In the genomic region with DNA sequence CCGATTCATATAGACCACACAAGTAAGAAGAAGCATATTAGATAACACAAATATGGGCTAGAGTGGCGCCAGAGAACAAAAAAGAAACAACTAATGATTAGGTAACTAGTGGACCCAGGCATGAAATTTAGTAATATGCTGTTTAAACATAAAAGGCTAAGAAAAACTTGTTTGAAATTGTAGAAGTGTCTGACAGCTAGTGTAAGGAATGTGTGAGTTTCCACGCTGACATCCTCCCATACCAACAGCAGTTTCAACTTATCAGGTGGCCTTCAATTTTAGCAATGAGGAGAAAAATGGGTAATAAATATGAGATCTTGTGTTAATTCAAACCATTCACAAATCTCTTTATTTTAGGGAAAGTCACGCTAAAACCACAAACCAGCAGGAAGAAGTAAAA, we compare ENCODE assay signal across 2 cellular contexts.
TF ChIP-seq lines count a peak whose summit lies in the region.

No MANE protein-coding gene starts in this region.

TF ChIP-seq in SK-N-SH, 30 proteins besides CTCF, POLR2A, EP300 and RAD21 (continued from another document):
- no peak for TF ChIP-seq ELF1 (IDR thresholded peaks at IDR 0.05)
- TF ChIP-seq RCOR1 (IDR thresholded peaks at IDR 0.05; ENCODE audit: low read length) = no peak
- no peak for TF ChIP-seq YY1 (IDR thresholded peaks at IDR 0.05; ENCODE audit: low read depth)
- no peak for TF ChIP-seq RXRA (IDR thresholded peaks at IDR 0.05; ENCODE audit: borderline replicate concordance, low read depth)
- TF ChIP-seq SMC3 (IDR thresholded peaks at IDR 0.05; ENCODE audit: low read depth, low read length) = no peak
- TF ChIP-seq, protein P1, sequence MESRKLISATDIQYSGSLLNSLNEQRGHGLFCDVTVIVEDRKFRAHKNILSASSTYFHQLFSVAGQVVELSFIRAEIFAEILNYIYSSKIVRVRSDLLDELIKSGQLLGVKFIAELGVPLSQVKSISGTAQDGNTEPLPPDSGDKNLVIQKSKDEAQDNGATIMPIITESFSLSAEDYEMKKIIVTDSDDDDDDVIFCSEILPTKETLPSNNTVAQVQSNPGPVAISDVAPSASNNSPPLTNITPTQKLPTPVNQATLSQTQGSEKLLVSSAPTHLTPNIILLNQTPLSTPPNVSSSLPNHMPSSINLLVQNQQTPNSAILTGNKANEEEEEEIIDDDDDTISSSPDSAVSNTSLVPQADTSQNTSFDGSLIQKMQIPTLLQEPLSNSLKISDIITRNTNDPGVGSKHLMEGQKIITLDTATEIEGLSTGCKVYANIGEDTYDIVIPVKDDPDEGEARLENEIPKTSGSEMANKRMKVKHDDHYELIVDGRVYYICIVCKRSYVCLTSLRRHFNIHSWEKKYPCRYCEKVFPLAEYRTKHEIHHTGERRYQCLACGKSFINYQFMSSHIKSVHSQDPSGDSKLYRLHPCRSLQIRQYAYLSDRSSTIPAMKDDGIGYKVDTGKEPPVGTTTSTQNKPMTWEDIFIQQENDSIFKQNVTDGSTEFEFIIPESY (IDR thresholded peaks at IDR 0.05; ENCODE audit: borderline replicate concordance, low read depth) = no peak
- TF ChIP-seq, protein P2, sequence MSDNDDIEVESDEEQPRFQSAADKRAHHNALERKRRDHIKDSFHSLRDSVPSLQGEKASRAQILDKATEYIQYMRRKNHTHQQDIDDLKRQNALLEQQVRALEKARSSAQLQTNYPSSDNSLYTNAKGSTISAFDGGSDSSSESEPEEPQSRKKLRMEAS (IDR thresholded peaks at IDR 0.05; ENCODE audit: low read depth) = no peak
- no peak for TF ChIP-seq TEAD4 (IDR thresholded peaks at IDR 0.05; ENCODE audit: borderline replicate concordance, insufficient read depth)
- TF ChIP-seq JUND (IDR thresholded peaks at IDR 0.05) = no peak

TF ChIP-seq in SK-N-SH treated with all-trans-retinoic acid at 6 μM for 48 hours, 23 proteins besides CTCF, POLR2A, EP300 and RAD21 (continued from another document):
- TF ChIP-seq, protein P3, sequence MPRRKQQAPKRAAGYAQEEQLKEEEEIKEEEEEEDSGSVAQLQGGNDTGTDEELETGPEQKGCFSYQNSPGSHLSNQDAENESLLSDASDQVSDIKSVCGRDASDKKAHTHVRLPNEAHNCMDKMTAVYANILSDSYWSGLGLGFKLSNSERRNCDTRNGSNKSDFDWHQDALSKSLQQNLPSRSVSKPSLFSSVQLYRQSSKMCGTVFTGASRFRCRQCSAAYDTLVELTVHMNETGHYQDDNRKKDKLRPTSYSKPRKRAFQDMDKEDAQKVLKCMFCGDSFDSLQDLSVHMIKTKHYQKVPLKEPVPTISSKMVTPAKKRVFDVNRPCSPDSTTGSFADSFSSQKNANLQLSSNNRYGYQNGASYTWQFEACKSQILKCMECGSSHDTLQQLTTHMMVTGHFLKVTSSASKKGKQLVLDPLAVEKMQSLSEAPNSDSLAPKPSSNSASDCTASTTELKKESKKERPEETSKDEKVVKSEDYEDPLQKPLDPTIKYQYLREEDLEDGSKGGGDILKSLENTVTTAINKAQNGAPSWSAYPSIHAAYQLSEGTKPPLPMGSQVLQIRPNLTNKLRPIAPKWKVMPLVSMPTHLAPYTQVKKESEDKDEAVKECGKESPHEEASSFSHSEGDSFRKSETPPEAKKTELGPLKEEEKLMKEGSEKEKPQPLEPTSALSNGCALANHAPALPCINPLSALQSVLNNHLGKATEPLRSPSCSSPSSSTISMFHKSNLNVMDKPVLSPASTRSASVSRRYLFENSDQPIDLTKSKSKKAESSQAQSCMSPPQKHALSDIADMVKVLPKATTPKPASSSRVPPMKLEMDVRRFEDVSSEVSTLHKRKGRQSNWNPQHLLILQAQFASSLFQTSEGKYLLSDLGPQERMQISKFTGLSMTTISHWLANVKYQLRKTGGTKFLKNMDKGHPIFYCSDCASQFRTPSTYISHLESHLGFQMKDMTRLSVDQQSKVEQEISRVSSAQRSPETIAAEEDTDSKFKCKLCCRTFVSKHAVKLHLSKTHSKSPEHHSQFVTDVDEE (CRISPR knock-in tag; IDR thresholded peaks at IDR 0.05) = no peak
- TF ChIP-seq ZFP30 (CRISPR knock-in tag; IDR thresholded peaks at IDR 0.05) (no peak), ZFP3 (CRISPR knock-in tag; IDR thresholded peaks at IDR 0.05) (no peak)
- TF ChIP-seq, protein P4, sequence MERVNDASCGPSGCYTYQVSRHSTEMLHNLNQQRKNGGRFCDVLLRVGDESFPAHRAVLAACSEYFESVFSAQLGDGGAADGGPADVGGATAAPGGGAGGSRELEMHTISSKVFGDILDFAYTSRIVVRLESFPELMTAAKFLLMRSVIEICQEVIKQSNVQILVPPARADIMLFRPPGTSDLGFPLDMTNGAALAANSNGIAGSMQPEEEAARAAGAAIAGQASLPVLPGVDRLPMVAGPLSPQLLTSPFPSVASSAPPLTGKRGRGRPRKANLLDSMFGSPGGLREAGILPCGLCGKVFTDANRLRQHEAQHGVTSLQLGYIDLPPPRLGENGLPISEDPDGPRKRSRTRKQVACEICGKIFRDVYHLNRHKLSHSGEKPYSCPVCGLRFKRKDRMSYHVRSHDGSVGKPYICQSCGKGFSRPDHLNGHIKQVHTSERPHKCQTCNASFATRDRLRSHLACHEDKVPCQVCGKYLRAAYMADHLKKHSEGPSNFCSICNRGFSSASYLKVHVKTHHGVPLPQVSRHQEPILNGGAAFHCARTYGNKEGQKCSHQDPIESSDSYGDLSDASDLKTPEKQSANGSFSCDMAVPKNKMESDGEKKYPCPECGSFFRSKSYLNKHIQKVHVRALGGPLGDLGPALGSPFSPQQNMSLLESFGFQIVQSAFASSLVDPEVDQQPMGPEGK (CRISPR knock-in tag; IDR thresholded peaks at IDR 0.05; ENCODE audit: borderline replicate concordance) = no peak
